In genomic region chrX:45353462-45353861, GRCh38 we compare ENCODE assay signal across 24 cellular contexts.
"Had no signal": no experiment of that assay in that cellular context is flagged by ENCODE, and none has a peak within 500 bp of the region (broad histone marks: within the 10 kb centered on the region; RNA-seq: fewer than 3 reads in every experiment).

No MANE protein-coding gene starts in this region.

- H3K4me1 Mint-ChIP-seq: activated CD4-positive, alpha-beta T cell treated with anti-CD3 and anti-CD28 coated beads, Interleukin-2, amount 10 ng/mL, durations not matched to agents 24 days and 14 days; activated naive CD8-positive, alpha-beta T cell treated with anti-CD3 and anti-CD28 coated beads, Interleukin-2, amount 50 U/mL, for 24 hours; memory B cell; naive B cell; neural crest cell; stimulated activated naive CD8-positive, alpha-beta T cell treated with anti-CD3 and anti-CD28 coated beads, Interleukin-15, amount 100 ng/mL, for 72 hours had no signal

- H3K36me3 Mint-ChIP-seq: type B pancreatic cell had no signal

- H3K9me3 ChIP-seq: gastroesophageal sphincter, mucosa of descending colon had no signal

- ATAC-seq: activated CD8-positive, alpha-beta T cell treated with anti-CD3 and anti-CD28 coated beads for 36 hours; activated naive CD8-positive, alpha-beta T cell treated with anti-CD3 and anti-CD28 coated beads, Interleukin-2, amount 50 U/mL, for 24 hours; gastroesophageal sphincter; heart right ventricle; mucosa of descending colon; stimulated activated naive CD8-positive, alpha-beta T cell treated with anti-CD3 and anti-CD28 coated beads, Interleukin-15, amount 100 ng/mL, for 72 hours had no signal

- H3K4me3 ChIP-seq: dorsolateral prefrontal cortex, gastroesophageal sphincter, heart right ventricle, mucosa of descending colon, right atrium auricular region had no signal

- H3K27me3 ChIP-seq: gastroesophageal sphincter, right atrium auricular region had no signal

- H3K4me3 Mint-ChIP-seq: activated CD4-positive, alpha-beta T cell treated with anti-CD3 and anti-CD28 coated beads, Interleukin-2, amount 10 ng/mL, durations not matched to agents 24 days and 14 days; activated CD8-positive, alpha-beta T cell treated with anti-CD3 and anti-CD28 coated beads for 36 hours; activated naive CD8-positive, alpha-beta T cell treated with anti-CD3 and anti-CD28 coated beads, Interleukin-2, amount 50 U/mL, for 24 hours; activated T-cell treated with anti-CD3 and anti-CD28 coated beads, Interleukin-2, amount 50 U/mL, for 24 hours; memory B cell; naive B cell; neural crest cell; stimulated activated naive CD8-positive, alpha-beta T cell treated with anti-CD3 and anti-CD28 coated beads, Interleukin-15, amount 100 ng/mL, for 72 hours; type B pancreatic cell had no signal

- H3K27me3 Mint-ChIP-seq: activated CD4-positive, alpha-beta T cell treated with anti-CD3 and anti-CD28 coated beads, Interleukin-2, amount 10 ng/mL, durations not matched to agents 24 days and 14 days; activated CD8-positive, alpha-beta T cell treated with anti-CD3 and anti-CD28 coated beads for 36 hours; progenitor cell of endocrine pancreas; stimulated activated naive CD8-positive, alpha-beta T cell treated with anti-CD3 and anti-CD28 coated beads, Interleukin-15, amount 100 ng/mL, for 72 hours; type B pancreatic cell had no signal

- H3K4me1 ChIP-seq: heart right ventricle, right atrium auricular region had no signal

- H3K27ac Mint-ChIP-seq: activated CD4-positive, alpha-beta T cell treated with anti-CD3 and anti-CD28 coated beads, Interleukin-2, amount 10 ng/mL, durations not matched to agents 24 days and 14 days; activated CD8-positive, alpha-beta T cell treated with anti-CD3 and anti-CD28 coated beads for 36 hours; activated naive CD8-positive, alpha-beta T cell treated with anti-CD3 and anti-CD28 coated beads, Interleukin-2, amount 50 U/mL, for 24 hours; activated T-cell treated with anti-CD3 and anti-CD28 coated beads, Interleukin-2, amount 50 U/mL, for 24 hours; activated T-helper 2 cell treated with anti-CD3 and anti-CD28 coated beads, Interferon-gamma antibody, Interleukin-2, Interleukin-4, amounts not matched to agents 10 μg/mL and 5 μg/mL and 100 μg/mL, durations not matched to agents 14 hours and 24 hours and 36 hours; memory B cell; naive B cell; progenitor cell of endocrine pancreas; stimulated activated naive CD8-positive, alpha-beta T cell treated with anti-CD3 and anti-CD28 coated beads, Interleukin-15, amount 100 ng/mL, for 72 hours; type B pancreatic cell had no signal

- H3K9me3 Mint-ChIP-seq: activated T-helper 2 cell treated with anti-CD3 and anti-CD28 coated beads, Interferon-gamma antibody, Interleukin-2, Interleukin-4, amounts not matched to agents 10 μg/mL and 5 μg/mL and 100 μg/mL, durations not matched to agents 14 hours and 24 hours and 36 hours; type B pancreatic cell had no signal

- DNase-seq: activated CD4-positive, alpha-beta T cell treated with anti-CD3 and anti-CD28 coated beads, Interleukin-2, amount 10 ng/mL, durations not matched to agents 24 days and 14 days; activated CD8-positive, alpha-beta T cell treated with anti-CD3 and anti-CD28 coated beads for 36 hours; activated naive CD4-positive, alpha-beta T cell treated with Interleukin-2 at 50 U/mL for 16 hours; activated naive CD8-positive, alpha-beta T cell treated with anti-CD3 and anti-CD28 coated beads, Interleukin-2, amount 50 U/mL, for 24 hours; activated T-cell treated with anti-CD3 and anti-CD28 coated beads, Interleukin-2, amount 50 U/mL, for 24 hours; aorta; dorsolateral prefrontal cortex; heart right ventricle; kidney glomerular epithelial cell; mucosa of descending colon; naive B cell; small intestine; stimulated activated CD4-positive, alpha-beta T cell treated with anti-CD3 and anti-CD28 coated beads, Interleukin-15, amount 100 ng/mL, for 24 hours; stimulated activated CD4-positive, alpha-beta T cell treated with anti-CD3 and anti-CD28 coated beads, Interleukin-2, amount 100 ng/mL, for 48 hours; stimulated activated naive CD8-positive, alpha-beta T cell treated with anti-CD3 and anti-CD28 coated beads, Interleukin-15, amount 100 ng/mL, for 72 hours; T-helper 1 cell; T-helper 9 cell had no signal

- H3K27ac ChIP-seq: dorsolateral prefrontal cortex, heart right ventricle, right atrium auricular region had no signal
